ENCODE assay signal across 14 cellular contexts in the genomic region with DNA sequence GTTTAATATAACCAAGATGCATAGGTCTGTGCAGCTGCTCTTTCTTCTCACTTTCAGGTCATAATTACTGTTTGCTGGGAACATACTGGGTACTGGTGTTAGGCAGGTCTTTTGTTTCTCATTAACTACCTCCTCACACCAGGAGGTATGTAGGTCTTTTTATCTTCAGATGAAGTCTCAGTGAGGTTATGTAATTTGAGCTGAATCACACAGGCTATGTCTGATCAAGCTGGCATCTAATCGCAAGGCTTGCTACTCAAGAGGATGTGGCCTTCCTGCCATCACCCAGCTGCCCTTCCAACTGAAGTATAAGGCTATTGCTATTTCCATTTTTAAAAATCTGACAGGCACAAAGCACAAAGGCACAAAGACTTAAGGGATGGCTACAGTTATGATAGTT.
A peak's percentile ranks its signal among the peaks of the same experiment; 100 is the strongest.
DNase-seq lines count a peak whose midpoint lies in the region; ATAC-seq and TF ChIP-seq lines count a peak whose summit lies in the region.
"Had no signal": no experiment of that assay in that cellular context is flagged by ENCODE, and none has a peak within 500 bp of the region (broad histone marks: within the 10 kb centered on the region; RNA-seq: fewer than 3 reads in every experiment).

No MANE protein-coding gene starts in this region.

- no peak overlapping the region for H3K27ac ChIP-seq in CD8-positive, alpha-beta T cell (ENCODE audit: low read depth, low read length)
- H3K27ac ChIP-seq in HEK293 (ENCODE audit: extremely low read depth, low read depth, low read length): no peak overlapping the region
- H3K27ac ChIP-seq: suprapubic skin had no signal

- no peaks in the 10 kb centered on the region for H3K27me3 Mint-ChIP-seq in CD8-positive, alpha-beta T cell (ENCODE audit: low read depth)
- H3K27me3 Mint-ChIP-seq in type B pancreatic cell: peaks cover 7% of the 10 kb centered on the region
- H3K27me3 Mint-ChIP-seq in progenitor cell of endocrine pancreas: no peaks in the 10 kb centered on the region

- H3K4me3 ChIP-seq in CD8-positive, alpha-beta T cell (ENCODE audit: low read depth, low read length): no peak overlapping the region
- H3K4me3 ChIP-seq in HEK293 (ENCODE audit: low read depth, low read length) (no peak overlapping the region), epithelial cell of esophagus (ENCODE audit: low read length) (no peak overlapping the region)
- H3K4me3 ChIP-seq: suprapubic skin had no signal

- POLR2A ChIA-PET in CD8-positive, alpha-beta T cell (lab: Charles Lee): interaction anchor here (0.8 to 2.4 kb wide), 3 partner anchors 15 to 37 kb away, joined by 6 to 9 read pairs (median 6); no protein-coding TSS in a partner anchor
- POLR2A ChIA-PET in HEK293 (lab: Yijun Ruan, JAX): no interaction called here

- ATAC-seq in CD8-positive, alpha-beta T cell: peak; percentile 34
- ATAC-seq: HCT116, Right ventricle myocardium inferior, sciatic nerve had no signal

- CTCF ChIA-PET in CD8-positive, alpha-beta T cell (lab: Charles Lee): no interaction called here
- CTCF ChIA-PET in HEK293 (lab: Yijun Ruan, JAX): no interaction called here

- no peaks in the 10 kb centered on the region for H3K36me3 ChIP-seq in CD8-positive, alpha-beta T cell (ENCODE audit: insufficient read depth, low read length)
- H3K36me3 ChIP-seq in HEK293 (ENCODE audit: control insufficient read depth in 2 of 2, insufficient read depth in 1 of 2, low read length in 2 of 2): no peaks in the 10 kb centered on the region
- H3K36me3 ChIP-seq: suprapubic skin had no signal

- no peak for DNase-seq in CD8-positive, alpha-beta T cell
- DNase-seq in NCI-H226: peak; percentile 21
- DNase-seq in epithelial cell of esophagus (ENCODE audit: low read depth): peak; percentile 53
- no peak for DNase-seq in iPS-NIHi7 (ENCODE audit: extremely low spot score)
- no peak for DNase-seq in type B pancreatic cell (ENCODE audit: extremely low spot score, unreplicated experiment)
- DNase-seq in progenitor cell of endocrine pancreas (ENCODE audit: low spot score, unreplicated experiment): no peak
- DNase-seq in AML-193 (lab: John Stamatoyannopoulos, UW): no peak
- DNase-seq: activated effector memory CD4-positive, alpha-beta T cell treated with anti-CD3 and anti-CD28 coated beads, Interleukin-2, amount 50 U/mL, for 16 hours; NCI-H526 had no signal

- H3K27ac Mint-ChIP-seq in CD8-positive, alpha-beta T cell: peak overlapping the region; percentile 12
- H3K27ac Mint-ChIP-seq in type B pancreatic cell: no peak overlapping the region
- no peak overlapping the region for H3K27ac Mint-ChIP-seq in progenitor cell of endocrine pancreas

- H3K36me3 Mint-ChIP-seq in CD8-positive, alpha-beta T cell: peaks cover 30% of the 10 kb centered on the region
- no peaks in the 10 kb centered on the region for H3K36me3 Mint-ChIP-seq in type B pancreatic cell
- H3K36me3 Mint-ChIP-seq in progenitor cell of endocrine pancreas (ENCODE audit: insufficient read depth): no peaks in the 10 kb centered on the region

- TF ChIP-seq CTCF in CD8-positive, alpha-beta T cell (IDR thresholded peaks at IDR 0.05): no peak
- TF ChIP-seq CTCF in HEK293 (tag by site-specific recombination; IDR thresholded peaks at IDR 0.05) (no peak), epithelial cell of esophagus (IDR thresholded peaks at IDR 0.05; ENCODE audit: insufficient read depth, low read depth, low read length, missing control alignments) (no peak), type B pancreatic cell (conservative IDR thresholded peaks at IDR 0.05) (no peak), progenitor cell of endocrine pancreas (IDR thresholded peaks at IDR 0.05; ENCODE audit: unreplicated experiment) (no peak)

- no peaks in the 10 kb centered on the region for H3K9me3 Mint-ChIP-seq in CD8-positive, alpha-beta T cell
- H3K9me3 Mint-ChIP-seq in type B pancreatic cell (no peaks in the 10 kb centered on the region), progenitor cell of endocrine pancreas (ENCODE audit: low read depth) (no peaks in the 10 kb centered on the region)

- H3K4me1 Mint-ChIP-seq in CD8-positive, alpha-beta T cell (ENCODE audit: low read depth): peaks cover 81% of the 10 kb centered on the region
- H3K4me1 Mint-ChIP-seq in type B pancreatic cell (ENCODE audit: unreplicated experiment) (peaks cover 3% of the 10 kb centered on the region), progenitor cell of endocrine pancreas (ENCODE audit: low read depth) (peaks cover 3% of the 10 kb centered on the region)

- intact Hi-C loops in CD8-positive, alpha-beta T cell (cut with DNase I, micrococcal nuclease): loop anchor here in 1 of 2 experiments (2.0 kb wide), 2 partner anchors 16 kb away; no protein-coding TSS in a partner anchor

- no peaks in the 10 kb centered on the region for H3K9me3 ChIP-seq in CD8-positive, alpha-beta T cell (ENCODE audit: low read length)
- H3K9me3 ChIP-seq in HEK293 (ENCODE audit: control insufficient read depth, insufficient read depth, low read depth, low read length): no peaks in the 10 kb centered on the region
- H3K9me3 ChIP-seq: suprapubic skin had no signal

- peaks cover 34% of the 10 kb centered on the region for H3K4me1 ChIP-seq in CD8-positive, alpha-beta T cell (ENCODE audit: insufficient read depth, low read length)
- no peaks in the 10 kb centered on the region for H3K4me1 ChIP-seq in HEK293 (ENCODE audit: control insufficient read depth, insufficient read depth, low read length)

- no peaks in the 10 kb centered on the region for H3K27me3 ChIP-seq in CD8-positive, alpha-beta T cell (ENCODE audit: insufficient read depth, low read length)
- H3K27me3 ChIP-seq: suprapubic skin had no signal

- H3K4me3 Mint-ChIP-seq in CD8-positive, alpha-beta T cell: no peak overlapping the region
- no peak overlapping the region for H3K4me3 Mint-ChIP-seq in type B pancreatic cell
- no peak overlapping the region for H3K4me3 Mint-ChIP-seq in progenitor cell of endocrine pancreas (ENCODE audit: low read depth)

TF ChIP-seq in HEK293, 187 proteins besides CTCF, POLR2A, EP300 and RAD21:
- TF ChIP-seq SP7 (tag by site-specific recombination; IDR thresholded peaks at IDR 0.05) (0 out of 2 replicates have a peak, but pooled peaks have one; percentile 23), ZNF626 (tag by site-specific recombination; IDR thresholded peaks at IDR 0.05) (no peak), ZNF624 (tag by site-specific recombination; IDR thresholded peaks at IDR 0.05) (no peak), ZNF223 (tag by site-specific recombination; IDR thresholded peaks at IDR 0.05) (no peak), ZNF664 (tag by site-specific recombination; IDR thresholded peaks at IDR 0.05) (no peak)
- TF ChIP-seq, protein P1, sequence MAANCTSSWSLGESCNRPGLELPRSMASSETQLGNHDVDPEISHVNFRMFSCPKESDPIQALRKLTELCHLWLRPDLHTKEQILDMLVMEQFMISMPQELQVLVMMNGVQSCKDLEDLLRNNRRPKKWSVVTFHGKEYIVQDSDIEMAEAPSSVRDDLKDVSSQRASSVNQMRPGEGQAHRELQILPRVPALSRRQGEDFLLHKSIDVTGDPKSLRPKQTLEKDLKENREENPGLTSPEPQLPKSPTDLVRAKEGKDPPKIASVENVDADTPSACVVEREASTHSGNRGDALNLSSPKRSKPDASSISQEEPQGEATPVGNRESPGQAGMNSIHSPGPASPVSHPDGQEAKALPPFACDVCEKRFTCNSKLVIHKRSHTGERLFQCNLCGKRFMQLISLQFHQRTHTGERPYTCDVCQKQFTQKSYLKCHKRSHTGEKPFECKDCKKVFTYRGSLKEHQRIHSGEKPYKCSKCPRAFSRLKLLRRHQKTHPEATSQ (tag by site-specific recombination; IDR thresholded peaks at IDR 0.05): no peak

Comparison
In these comparisons a context has a peak if more than half of its experiments do, and no peak if none do; other contexts are left out.
1. DNase-seq: peak in NCI-H226 (single experiment) and epithelial cell of esophagus (single experiment); none in CD8-positive, alpha-beta T cell (0 of 7), iPS-NIHi7 (single experiment), type B pancreatic cell (single experiment), progenitor cell of endocrine pancreas (single experiment) and AML-193 (0 of 2).